Comparison of ENCODE assay signal across 9 cellular contexts in genomic region chr3:37945803-37946530, GRCh38. TPM values are rescaled to one million over a fixed set of nuclear protein-coding genes. Genes with fewer than 3 reads are reported as not detected.
A peak's percentile ranks its signal among the peaks of the same experiment; 100 is the strongest.
DNase-seq lines count a peak whose midpoint lies in the region; ATAC-seq, FAIRE-seq and TF ChIP-seq lines count a peak whose summit lies in the region.
"Had no signal": no experiment of that assay in that cellular context is flagged by ENCODE, and none has a peak within 500 bp of the region (broad histone marks: within the 10 kb centered on the region; RNA-seq: fewer than 3 reads in every experiment).

No MANE protein-coding gene starts in this region.

- TF ChIP-seq RAD21 in K562 (CRISPR knock-in tag; conservative IDR thresholded peaks at IDR 0.05 in 1 of 2, IDR thresholded peaks at IDR 0.05 in 1 of 2) = no peak

- POLR2A ChIA-PET in K562 (lab: Yijun Ruan, JAX) = interaction anchor here (1.2 kb wide), 1 partner anchor 9 kb away, joined by 6 read pairs; no protein-coding TSS in a partner anchor

- in situ Hi-C loops in K562 (cut with MboI) = no loop called here

- H3K4me2 ChIP-seq in K562 (ENCODE audit: insufficient read depth, low read length) (no peak overlapping the region), smooth muscle cell (peak overlapping the region; percentile 38)

- CTCF ChIA-PET in K562 (lab: Yijun Ruan, JAX; ENCODE audit: low intra/inter-chr PET ratio) = no interaction called here

- H2AFZ ChIP-seq in K562 (ENCODE audit: low read depth, low read length) = no peak overlapping the region
- no peak overlapping the region for H2AFZ ChIP-seq in smooth muscle cell (ENCODE audit: low read depth)

- no TSS peak for BruUV-seq in K562 (replicated peaks; lab: Mats Ljungman, UMichigan)

- peaks cover 32% of the 10 kb centered on the region for H3F3A ChIP-seq in smooth muscle cell (ENCODE audit: low read depth)

- peaks cover 2 to 15% of the 10 kb centered on the region in 2 experiments; a peak in 2 of 5 replicates for H3K27me3 ChIP-seq in K562 (ENCODE audit: control insufficient read depth in 2 of 2, insufficient read depth in 2 of 2, low read length in 2 of 2)
- H3K27me3 ChIP-seq in smooth muscle cell (ENCODE audit: low read depth) = no peaks in the 10 kb centered on the region

- no peak overlapping the region for H3K4me3 ChIP-seq in K562
- H3K4me3 ChIP-seq in smooth muscle cell = no peak overlapping the region
- H3K4me3 ChIP-seq: GM12878 had no signal

- H3K27ac ChIP-seq in K562 (ENCODE audit: extremely low read depth, low read depth, low read length) (no peak overlapping the region), smooth muscle cell (ENCODE audit: low read depth) (peak overlapping the region; percentile 72)

- H3K36me3 ChIP-seq in K562 (ENCODE audit: control insufficient read depth, insufficient read depth, low read length) (no peaks in the 10 kb centered on the region), smooth muscle cell (ENCODE audit: low read depth) (no peaks in the 10 kb centered on the region)

- no peaks in the 10 kb centered on the region for H3K79me2 ChIP-seq in K562 (ENCODE audit: control insufficient read depth, insufficient read depth, low read length)
- peaks cover 24% of the 10 kb centered on the region for H3K79me2 ChIP-seq in smooth muscle cell (ENCODE audit: low read depth)

- TF ChIP-seq CTCF in K562 (IDR thresholded peaks at IDR 0.05 in 2 of 3, conservative IDR thresholded peaks at IDR 0.05 in 1 of 3; ENCODE audit: insufficient read depth in 2 of 3, low read depth in 1 of 3, low read length in 3 of 3) = no peak
- TF ChIP-seq CTCF in smooth muscle cell (IDR thresholded peaks at IDR 0.05; ENCODE audit: borderline replicate concordance, insufficient read depth, poor library complexity, severe bottlenecking) = no peak

- ATAC-seq in K562 (no peak; the same call in 1 of the 3 replicates), HG03280 (IDR thresholded peaks at IDR 0.05; ENCODE audit: unreplicated experiment) (no peak)
- ATAC-seq: GM12878 had no signal

- H3K9me1 ChIP-seq in K562 (ENCODE audit: control insufficient read depth, insufficient read depth, low read length) = peaks cover 3% of the 10 kb centered on the region

- H3K9ac ChIP-seq in K562 (ENCODE audit: insufficient read depth in 1 of 2, low read depth in 2 of 2, low read length in 2 of 2) (no peak overlapping the region), smooth muscle cell (ENCODE audit: low read depth) (no peak overlapping the region)

- DNase-seq in H54 (ENCODE audit: insufficient read length, low spot score) = peak; percentile 19
- DNase-seq in K562 (ENCODE audit: extremely low read depth in 1 of 4, low spot score in 3 of 4) = no peak
- peak; percentile 51 for DNase-seq in iris pigment epithelial cell (ENCODE audit: low read depth)
- DNase-seq in smooth muscle cell (lab: John Stamatoyannopoulos, UW; ENCODE audit: unreplicated experiment) = no peak
- DNase-seq in stimulated activated CD4-positive, alpha-beta T cell treated with anti-CD3 and anti-CD28 coated beads, Interleukin-1b, Interleukin-23, amount 100 ng/mL, for 48 hours = no peak
- DNase-seq in GM19240 (ENCODE audit: insufficient read length, low spot score) = no peak
- DNase-seq in stimulated activated CD4-positive, alpha-beta T cell treated with anti-CD3 and anti-CD28 coated beads, Interleukin-4, amount 100 ng/mL, for 4 hours = no peak

- FAIRE-seq in H54 (lab: Jason Lieb, UNC) (no peak), K562 (lab: Jason Lieb, UNC) (no peak)
- FAIRE-seq: GM12878 had no signal

- intact Hi-C loops in K562 (cut with micrococcal nuclease) = no loop called here

- H4K20me1 ChIP-seq in K562 (replicated peaks; ENCODE audit: control insufficient read depth, insufficient read depth, low read length) (peaks cover 6% of the 10 kb centered on the region), smooth muscle cell (ENCODE audit: low read depth) (no peaks in the 10 kb centered on the region)

- 14% methylated on average over 8 of the region's 8 CpGs for WGBS in K562 (ENCODE audit: insufficient coverage, low coverage, missing lambda C conversion rate)
- 6% methylated on average over 8 of the region's 8 CpGs for WGBS in smooth muscle cell (ENCODE audit: low lambda C conversion rate)

- peak; percentile 35; the same call in 1 of the 2 replicates for TF ChIP-seq EP300 in K562 (IDR thresholded peaks at IDR 0.05; ENCODE audit: low read length)

- peaks cover 0 to 10% of the 10 kb centered on the region in 2 experiments; a peak in 2 of 5 replicates for H3K4me1 ChIP-seq in K562 (replicated peaks in 1 of 2; ENCODE audit: control insufficient read depth in 2 of 2, insufficient read depth in 2 of 2, low read length in 2 of 2)
- peaks cover 36% of the 10 kb centered on the region for H3K4me1 ChIP-seq in smooth muscle cell (ENCODE audit: low read depth)

- TF ChIP-seq POLR2A in H54 (IDR thresholded peaks at IDR 0.05; ENCODE audit: low read depth, low read length) (no peak), K562 (conservative IDR thresholded peaks at IDR 0.05) (no peak)

- no peaks in the 10 kb centered on the region for H3K9me3 ChIP-seq in K562 (replicated peaks; ENCODE audit: control insufficient read depth, insufficient read depth, low read depth, low read length)
- H3K9me3 ChIP-seq in smooth muscle cell (replicated peaks; ENCODE audit: low read depth) = no peaks in the 10 kb centered on the region

TF ChIP-seq in K562, 482 proteins besides CTCF, POLR2A, EP300 and RAD21 (continues in another document):
- TF ChIP-seq FOSL1 (tag; conservative IDR thresholded peaks at IDR 0.05) = 0 out of 2 replicates have a peak, but pooled peaks have one; percentile 15
- 0 out of 2 replicates have a peak, but pooled peaks have one; percentile 15 for TF ChIP-seq TCF3 (CRISPR knock-in tag; IDR thresholded peaks at IDR 0.05)
- TF ChIP-seq SPI1 (IDR thresholded peaks at IDR 0.05; ENCODE audit: borderline replicate concordance, low read depth, low read length) = peak; percentile 61; the same call in 1 of the 2 replicates
- no peak for TF ChIP-seq JUND (IDR thresholded peaks at IDR 0.05; ENCODE audit: borderline replicate concordance, low read depth, low read length)
- 0 out of 3 replicates have a peak, but pooled peaks have one; percentile 40 for TF ChIP-seq JUND (tag; IDR thresholded peaks at IDR 0.05; ENCODE audit: borderline replicate concordance, low read depth, low read length)
- no peak for TF ChIP-seq DIDO1 (tag; IDR thresholded peaks at IDR 0.05; ENCODE audit: low read depth)
- TF ChIP-seq CTBP1 (IDR thresholded peaks at IDR 0.05; ENCODE audit: borderline replicate concordance) = 0 out of 2 replicates have a peak, but pooled peaks have one; percentile 60
- TF ChIP-seq HES1 (IDR thresholded peaks at IDR 0.05; ENCODE audit: low read depth) = peak; percentile 36; the same call in 1 of the 2 replicates
- no peak for TF ChIP-seq ZC3H11A (IDR thresholded peaks at IDR 0.05; ENCODE audit: low read depth, low read length)
- TF ChIP-seq PREB (CRISPR knock-in tag; IDR thresholded peaks at IDR 0.05) = no peak
- TF ChIP-seq CXXC5 (CRISPR knock-in tag; IDR thresholded peaks at IDR 0.05) = 0 out of 2 replicates have a peak, but pooled peaks have one; percentile 16
- TF ChIP-seq FOXM1 (IDR thresholded peaks at IDR 0.05; ENCODE audit: low read depth) = no peak
- no peak for TF ChIP-seq FOXM1 (CRISPR knock-in tag; IDR thresholded peaks at IDR 0.05; ENCODE audit: low read depth)
- no peak for TF ChIP-seq CBX3 (IDR thresholded peaks at IDR 0.05; ENCODE audit: borderline replicate concordance in 1 of 2, low read length in 2 of 2)
- peak; percentile 47; the same call in 1 of the 2 replicates for TF ChIP-seq SMARCE1 (IDR thresholded peaks at IDR 0.05)
- TF ChIP-seq SOX6 (IDR thresholded peaks at IDR 0.05) = peak; percentile 41; the same call in 1 of the 2 replicates

RNA-seq across cellular contexts. Expression of gene VILL, which starts 44.6 kb away (rescaled TPM):
- total RNA-seq in K562 (2011; cell fraction: chromatin; rRNA removed; ENCODE audit: low replicate concordance) = 21.1 and 67.2 TPM in 2 replicates
- 38.7 and 48.8 TPM in 2 replicates for total RNA-seq in K562 (2011; cell fraction: nucleolus; rRNA removed)
- total RNA-seq in K562 (2011; cell fraction: nucleoplasm; rRNA removed) = 25.6 and 29.8 TPM in 2 replicates
- total RNA-seq in K562 (2014; rRNA removed) (12.6 and 17.4 TPM in 2 replicates), K562 (2014; rRNA removed; fragmentation: Illumina TruSeq; extraction: Trizol) (3.3 and 4.3 TPM in 2 replicates), K562 (2015; rRNA removed; fragmentation: Illumina TruSeq; extraction: Trizol) (8.8 and 9.2 TPM in 2 replicates), K562 (2021) (12.4 and 13.4 TPM in 2 replicates), smooth muscle cell (3.4 and 3.8 TPM in 2 replicates)
- polyA plus RNA-seq in K562 (2011; rRNA removed) (7.7 and 10.6 TPM in 2 replicates), K562 (2014; fragmentation: Illumina TruSeq; extraction: Trizol) (8.7 and 9.8 TPM in 2 replicates), K562 (2014; fragmentation: Nextera tagmentation; extraction: Ambion mirVana) (under 1 TPM; 0.11 to 0.49 TPM), K562 (2014; rRNA removed) (16.0 and 18.1 TPM in 2 replicates), smooth muscle cell (2.3 and 5.6 TPM in 2 replicates)
- 9.8 and 17.0 TPM in 2 replicates for polyA plus RNA-seq in K562 (2011; cell fraction: cytosol; rRNA removed)
- polyA plus RNA-seq in K562 (2011; cell fraction: nucleus; rRNA removed) = 51.3 and 85.1 TPM in 2 replicates
- 10.0 and 15.4 TPM in 2 replicates for polyA plus RNA-seq in K562 (2012)
- 10.8 and 11.9 TPM in 2 replicates for polyA minus RNA-seq in K562 (2011; rRNA and poly(A)+ RNA removed)
- polyA minus RNA-seq in K562 (2011; cell fraction: cytosol; rRNA and poly(A)+ RNA removed) = 2.6 and 4.9 TPM in 2 replicates
- 32.0 and 33.5 TPM in 2 replicates for polyA minus RNA-seq in K562 (2011; cell fraction: nucleus; rRNA and poly(A)+ RNA removed)

Comparison
In these comparisons a context has a peak if more than half of its experiments do, and no peak if none do; other contexts are left out.
1. DNase-seq: peak in H54 (single experiment) and iris pigment epithelial cell (single experiment); none in K562 (0 of 4), smooth muscle cell (single experiment), stimulated activated CD4-positive, alpha-beta T cell treated with anti-CD3 and anti-CD28 coated beads, Interleukin-1b, Interleukin-23, amount 100 ng/mL, for 48 hours (single experiment), GM19240 (single experiment) and stimulated activated CD4-positive, alpha-beta T cell treated with anti-CD3 and anti-CD28 coated beads, Interleukin-4, amount 100 ng/mL, for 4 hours (0 of 2).